ENCODE assay signal across 18 cellular contexts in the genomic region with DNA sequence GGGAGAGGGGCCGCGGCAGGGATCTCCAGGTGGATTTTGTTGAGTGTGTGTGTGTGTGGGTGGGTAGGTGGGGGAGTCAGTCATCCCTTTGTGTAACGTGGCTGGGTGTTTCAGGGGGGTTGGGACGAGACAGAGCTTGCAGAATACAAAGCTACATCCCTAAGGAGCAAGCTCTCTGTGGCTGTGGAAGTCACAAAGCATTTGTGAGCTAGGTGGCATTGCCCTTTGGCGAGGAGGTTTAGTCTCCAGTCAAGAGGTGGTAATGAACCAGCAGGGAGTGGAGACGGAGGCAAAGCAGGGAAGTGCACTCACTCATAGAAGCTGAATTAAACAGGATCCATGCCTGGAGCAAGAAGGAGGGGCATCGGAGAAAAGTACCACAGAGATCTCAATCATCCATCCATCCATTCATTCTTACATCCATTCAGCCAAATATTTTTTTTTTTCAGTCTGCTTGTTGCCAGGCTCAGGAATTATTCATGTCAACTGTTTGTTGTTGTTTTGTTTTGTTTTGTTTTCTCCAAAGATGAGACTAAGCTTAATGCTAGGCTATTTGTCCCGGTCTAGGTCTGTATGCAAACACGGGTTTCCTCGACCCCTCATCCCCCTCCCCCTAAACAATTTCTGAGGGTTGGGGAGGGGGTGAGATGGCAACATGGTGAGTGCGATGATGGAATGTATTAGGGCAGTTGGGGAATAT. TPM values are rescaled to one million over a fixed set of nuclear protein-coding genes. Genes with fewer than 3 reads are reported as not detected.
A peak's percentile ranks its signal among the peaks of the same experiment; 100 is the strongest.
DNase-seq lines count a peak whose midpoint lies in the region; ATAC-seq lines count a peak whose summit lies in the region.
"Had no signal": no experiment of that assay in that cellular context is flagged by ENCODE, and none has a peak within 500 bp of the region (broad histone marks: within the 10 kb centered on the region; RNA-seq: fewer than 3 reads in every experiment).

No MANE protein-coding gene starts in this region.

- H3K4me3 Mint-ChIP-seq in T-helper 17 cell = peak overlapping the region; percentile 19
- H3K4me3 Mint-ChIP-seq: CD8-positive, alpha-beta T cell; T-helper 2 cell treated with Interferon-gamma antibody and Interleukin-4, amounts not matched to agents 5 μg/mL and 100 μg/mL, for 36 hours had no signal

- H3K4me1 ChIP-seq in iPS-20b (ENCODE audit: insufficient read depth, low read length) (0 out of 2 replicates have a peak, but pooled peaks cover 5% of the 10 kb centered on the region), skeletal muscle tissue (ENCODE audit: control insufficient read depth in 3 of 3, insufficient read depth in 3 of 3, low read length in 3 of 3) (peaks cover 0 to 7% (median 5%) of the 10 kb centered on the region in 3 donors)

- peaks cover 3% of the 10 kb centered on the region for H3K9me3 ChIP-seq in T-helper 17 cell (ENCODE audit: control insufficient read depth, low read length, poor library complexity, severe bottlenecking)
- H3K9me3 ChIP-seq in iPS-20b (ENCODE audit: insufficient read depth, low read depth, low read length) = no peaks in the 10 kb centered on the region
- H3K9me3 ChIP-seq in skeletal muscle tissue (ENCODE audit: control insufficient read depth in 3 of 3, low read length in 3 of 3) = no peaks in the 10 kb centered on the region
- H3K9me3 ChIP-seq: MG63 had no signal

- DNase-seq in NCI-H524 (lab: John Stamatoyannopoulos, UW) (peak; percentile 6 to 31), NCI-H524 treated with DMSO at 0.1 percent for 48 hours (lab: John Stamatoyannopoulos, UW) (no peak), T-helper 17 cell (no peak), germinal center (ENCODE audit: low spot score) (no peak), posterior vena cava (ENCODE audit: low spot score) (no peak)
- DNase-seq: activated CD4-positive, alpha-beta T cell treated with anti-CD3 and anti-CD28 coated beads for 4 hours; activated T-cell treated with anti-CD3 and anti-CD28 coated beads, Interleukin-2, amount 50 U/mL, for 1 hour; CD8-positive, alpha-beta T cell; cortex of kidney; islet precursor cell; MG63 had no signal

- H3K4me3 ChIP-seq in iPS-20b (ENCODE audit: low read length) (peak overlapping the region; percentile 88), skeletal muscle tissue (ENCODE audit: low read length in 3 of 3) (peak overlapping the region in 2 of 3 donors; percentile 49 to 55)
- H3K4me3 ChIP-seq: spleen had no signal

- no peak for ATAC-seq in T-helper 17 cell
- ATAC-seq in GM21825 (IDR thresholded peaks at IDR 0.05; ENCODE audit: unreplicated experiment) = no peak
- ATAC-seq: CD8-positive, alpha-beta T cell had no signal

- H3K36me3 ChIP-seq in iPS-20b (ENCODE audit: insufficient read depth, low read depth, low read length) = no peaks in the 10 kb centered on the region
- no peaks in the 10 kb centered on the region for H3K36me3 ChIP-seq in skeletal muscle tissue (ENCODE audit: control insufficient read depth in 3 of 3, insufficient read depth in 3 of 3, low read length in 3 of 3)
- H3K36me3 ChIP-seq: MG63, spleen had no signal

- H3K27me3 Mint-ChIP-seq in T-helper 17 cell = no peaks in the 10 kb centered on the region

- H3K36me3 Mint-ChIP-seq in T-helper 17 cell (ENCODE audit: low read depth) = no peaks in the 10 kb centered on the region
- H3K36me3 Mint-ChIP-seq: CD8-positive, alpha-beta T cell had no signal

- H3K27ac ChIP-seq in iPS-20b (ENCODE audit: low read length) (no peak overlapping the region), skeletal muscle tissue (ENCODE audit: low read depth, low read length) (no peak overlapping the region)
- H3K27ac ChIP-seq: spleen had no signal

- intact Hi-C loops in posterior vena cava (cut with DNase I) = no loop called here

- H3K27ac Mint-ChIP-seq in T-helper 17 cell = no peak overlapping the region
- H3K27ac Mint-ChIP-seq: CD8-positive, alpha-beta T cell; T-helper 2 cell treated with Interferon-gamma antibody and Interleukin-4, amounts not matched to agents 5 μg/mL and 100 μg/mL, for 36 hours had no signal

- H3K9ac ChIP-seq in iPS-20b (ENCODE audit: low read depth, low read length) (no peak overlapping the region), skeletal muscle tissue (ENCODE audit: low read depth in 1 of 3, low read length in 3 of 3) (peak overlapping the region in 1 of 3 donors; percentile 14)

- H3K27me3 ChIP-seq in iPS-20b (ENCODE audit: insufficient read depth, low read length) = peaks cover 41% of the 10 kb centered on the region
- H3K27me3 ChIP-seq in skeletal muscle tissue (ENCODE audit: control insufficient read depth in 3 of 3, insufficient read depth in 3 of 3, low read length in 3 of 3) = peaks cover 15 to 19% (median 16%) of the 10 kb centered on the region in 3 donors
- H3K27me3 ChIP-seq: MG63 had no signal

- no peaks in the 10 kb centered on the region for H3K4me1 Mint-ChIP-seq in T-helper 17 cell

RNA-seq across cellular contexts. Expression of a gene that starts 0.9 kb away (rescaled TPM):
- total RNA-seq in T-helper 17 cell = not detected
- total RNA-seq in skeletal muscle tissue = not detected
- total RNA-seq in posterior vena cava = not detected
- total RNA-seq: A673; CD8-positive, alpha-beta T cell; myocyte; spleen had no signal

Comparison
In these comparisons a context has a peak if more than half of its experiments do, and no peak if none do; other contexts are left out.
1. DNase-seq: peak in NCI-H524 (2 of 2); none in NCI-H524 treated with DMSO at 0.1 percent for 48 hours (single experiment), T-helper 17 cell (0 of 3), germinal center (single experiment) and posterior vena cava (single experiment).